ENCODE assay signal across 8 cellular contexts in the genomic region with DNA sequence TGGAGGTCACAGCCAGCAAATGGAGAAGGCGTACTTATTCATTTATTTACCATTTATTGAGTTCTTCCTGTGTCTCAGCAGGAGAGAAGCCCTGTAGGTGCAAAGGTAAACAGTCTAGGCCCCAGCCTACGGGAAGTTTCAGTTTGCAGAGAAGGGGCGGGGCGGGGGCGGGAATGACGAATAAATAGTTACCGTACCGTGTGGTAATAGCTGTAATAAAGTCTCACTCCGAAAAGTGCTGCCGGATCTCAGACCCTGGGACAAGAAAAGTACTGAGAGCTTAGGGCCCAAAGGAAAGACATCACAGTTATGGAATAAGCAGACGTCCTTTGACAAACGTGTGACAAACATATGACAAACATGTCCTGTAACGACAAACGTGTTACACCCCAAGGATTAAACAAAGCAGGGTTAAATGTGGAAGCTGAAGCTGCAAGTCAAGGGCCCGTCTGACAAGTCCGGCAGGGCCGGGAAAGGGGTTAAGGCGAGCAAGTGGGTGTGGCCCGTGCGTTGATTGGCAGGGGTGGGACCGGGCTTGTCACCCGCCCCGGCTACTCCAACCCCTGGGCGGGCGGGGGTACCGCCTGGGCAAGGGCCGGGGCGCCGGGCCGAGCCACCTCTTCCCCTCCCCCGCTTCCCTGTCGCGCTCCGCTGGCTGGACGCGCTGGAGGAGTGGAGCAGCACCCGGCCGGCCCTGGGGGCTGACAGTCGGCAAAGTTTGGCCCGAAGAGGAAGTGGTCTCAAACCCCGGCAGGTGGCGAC. TPM values are rescaled to one million over a fixed set of nuclear protein-coding genes. Genes with fewer than 3 reads are reported as not detected.
DNase-seq lines count a peak whose midpoint lies in the region; ATAC-seq, FAIRE-seq and TF ChIP-seq lines count a peak whose summit lies in the region.

A gene with protein sequence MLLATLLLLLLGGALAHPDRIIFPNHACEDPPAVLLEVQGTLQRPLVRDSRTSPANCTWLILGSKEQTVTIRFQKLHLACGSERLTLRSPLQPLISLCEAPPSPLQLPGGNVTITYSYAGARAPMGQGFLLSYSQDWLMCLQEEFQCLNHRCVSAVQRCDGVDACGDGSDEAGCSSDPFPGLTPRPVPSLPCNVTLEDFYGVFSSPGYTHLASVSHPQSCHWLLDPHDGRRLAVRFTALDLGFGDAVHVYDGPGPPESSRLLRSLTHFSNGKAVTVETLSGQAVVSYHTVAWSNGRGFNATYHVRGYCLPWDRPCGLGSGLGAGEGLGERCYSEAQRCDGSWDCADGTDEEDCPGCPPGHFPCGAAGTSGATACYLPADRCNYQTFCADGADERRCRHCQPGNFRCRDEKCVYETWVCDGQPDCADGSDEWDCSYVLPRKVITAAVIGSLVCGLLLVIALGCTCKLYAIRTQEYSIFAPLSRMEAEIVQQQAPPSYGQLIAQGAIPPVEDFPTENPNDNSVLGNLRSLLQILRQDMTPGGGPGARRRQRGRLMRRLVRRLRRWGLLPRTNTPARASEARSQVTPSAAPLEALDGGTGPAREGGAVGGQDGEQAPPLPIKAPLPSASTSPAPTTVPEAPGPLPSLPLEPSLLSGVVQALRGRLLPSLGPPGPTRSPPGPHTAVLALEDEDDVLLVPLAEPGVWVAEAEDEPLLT (plus strand): TSS at position 541 of the 762 bp plus-strand sequence. CDS start 564 bp downstream, outside the sequence.

- no peaks in the 10 kb centered on the region for H4K20me1 ChIP-seq in keratinocyte (ENCODE audit: control insufficient read depth, extremely low read depth, insufficient read depth, low read length)

- peak within 1 kb of the TSS; percentile 92 for H2AFZ ChIP-seq in keratinocyte (ENCODE audit: control insufficient read depth, low read length)

- no peaks in the 10 kb centered on the region for H3K9me1 ChIP-seq in keratinocyte (ENCODE audit: control insufficient read depth, extremely low read depth, insufficient read depth, low read length)

- H3K4me2 ChIP-seq in keratinocyte (ENCODE audit: control insufficient read depth, extremely low read depth, insufficient read depth, low read depth, low read length): peak within 1 kb of the TSS; percentile 99

- no peaks in the 10 kb centered on the region for H3K9me3 Mint-ChIP-seq in activated B cell treated with CpG ODN at 0.5 μM for 24 hours

- H3K79me2 ChIP-seq in keratinocyte (ENCODE audit: control insufficient read depth, insufficient read depth, low read length): peaks cover 25% of the 10 kb centered on the region

- dilution Hi-C loops in keratinocyte (cut with MboI; ENCODE audit: extremely low pct_ligation_motif_present, low sequenced_read_pairs): no loop called here

- peak; percentile 76 for ATAC-seq in GM18868 (IDR thresholded peaks at IDR 0.05; ENCODE audit: unreplicated experiment)
- peak; percentile 74 for ATAC-seq in HG03097 (IDR thresholded peaks at IDR 0.05; ENCODE audit: low FRiP score, unreplicated experiment)
- ATAC-seq in activated B cell treated with CpG ODN at 0.5 μM for 24 hours (ENCODE audit: low read depth): peak; percentile 85

- peak within 1 kb of the TSS; percentile 92 for H3K27ac Mint-ChIP-seq in activated B cell treated with CpG ODN at 0.5 μM for 24 hours

- FAIRE-seq in keratinocyte (lab: Jason Lieb, UNC): no peak

- in situ Hi-C loops in ACHN (cut with HindIII; ENCODE audit: low pct_ligation_motif_present, low pct_unique_long_range_greater_than_20kb, low sequenced_read_pairs): no loop called here

- intact Hi-C loops in activated B cell treated with CpG ODN at 0.5 μM for 24 hours (cut with micrococcal nuclease): loop anchor here (1.0 to 5.0 kb wide), 7 partner anchors 18 to 301 kb away; a partner anchor contains a TSS

- peak within 1 kb of the TSS; percentile 88 to 96 (median 95) for H3K4me3 ChIP-seq in keratinocyte (ENCODE audit: control insufficient read depth in 2 of 3, extremely low read depth in 1 of 3, insufficient read depth in 2 of 3, low read depth in 1 of 3, low read length in 3 of 3)

- peaks cover 23 to 25% of the 10 kb centered on the region in 2 experiments for H3K36me3 ChIP-seq in keratinocyte (ENCODE audit: control insufficient read depth in 2 of 2, extremely low read depth in 1 of 2, insufficient read depth in 2 of 2, low read length in 2 of 2)

- H3K4me1 ChIP-seq in keratinocyte (ENCODE audit: control insufficient read depth, extremely low read depth, insufficient read depth, low read length): peaks cover 20% of the 10 kb centered on the region

- H3K9me3 ChIP-seq in keratinocyte (ENCODE audit: control insufficient read depth, low read depth, low read length): no peaks in the 10 kb centered on the region

- H3K27me3 ChIP-seq in keratinocyte (ENCODE audit: control insufficient read depth, extremely low read depth, insufficient read depth, low read length): no peaks in the 10 kb centered on the region

- peak within 1 kb of the TSS; percentile 89 for H3K4me3 Mint-ChIP-seq in activated B cell treated with CpG ODN at 0.5 μM for 24 hours

- peaks cover 33% of the 10 kb centered on the region for H3K4me1 Mint-ChIP-seq in activated B cell treated with CpG ODN at 0.5 μM for 24 hours

- POLR2A ChIA-PET in activated B cell treated with CpG ODN at 0.5 μM for 24 hours (lab: Charles Lee): interaction anchor here (0.5 to 4.7 kb wide), 30 partner anchors 9 to 493 kb away, joined by 3 to 140 read pairs (median 6); a partner anchor contains a TSS

- CTCF ChIA-PET in activated B cell treated with CpG ODN at 0.5 μM for 24 hours (lab: Charles Lee): interaction anchor here (0.9 to 5.1 kb wide), 10 partner anchors 13 to 304 kb away, joined by 3 to 103 read pairs (median 6); a partner anchor contains a TSS

- no peaks in the 10 kb centered on the region for H3K27me3 Mint-ChIP-seq in activated B cell treated with CpG ODN at 0.5 μM for 24 hours

- H3K27ac ChIP-seq in keratinocyte (ENCODE audit: control insufficient read depth, insufficient read depth, low read length): peak within 1 kb of the TSS; percentile 93

- TF ChIP-seq CTCF in activated B cell treated with CpG ODN at 0.5 μM for 24 hours (IDR thresholded peaks at IDR 0.05) (no peak), keratinocyte (optimal IDR thresholded peaks at IDR 0.05 in 1 of 3, IDR thresholded peaks at IDR 0.05 in 1 of 3, conservative IDR thresholded peaks at IDR 0.05 in 1 of 3; ENCODE audit: extremely low read depth in 1 of 3, insufficient read depth in 2 of 3, low read length in 3 of 3) (no peak)

- DNase-seq in ACHN (peak; percentile 89), NCI-H2227 (lab: John Stamatoyannopoulos, UW; ENCODE audit: unreplicated experiment) (peak; percentile 56), activated B cell treated with CpG ODN at 0.5 μM for 24 hours (peak; percentile 81), keratinocyte (ENCODE audit: low read depth, low spot score) (no peak)
- DNase-seq in central memory CD4-positive, alpha-beta T cell: peak; percentile 76
- peak; percentile 64 to 75 (median 69) for DNase-seq in stimulated activated CD4-positive, alpha-beta T cell treated with anti-CD3 and anti-CD28 coated beads, Interleukin-12 subunit alpha, Interleukin-12 subunit beta, amount 100 ng/mL, for 48 hours (ENCODE audit: low read depth in 2 of 3, low spot score in 1 of 3)

- H3K9ac ChIP-seq in keratinocyte (ENCODE audit: control insufficient read depth, extremely low read depth, insufficient read depth, low read length): peak within 1 kb of the TSS; percentile 85

- peaks cover 37% of the 10 kb centered on the region for H3K36me3 Mint-ChIP-seq in activated B cell treated with CpG ODN at 0.5 μM for 24 hours (ENCODE audit: low read depth)

RNA-seq across cellular contexts. Expression of the gene that starts here (rescaled TPM):
- total RNA-seq in activated B cell treated with CpG ODN at 0.5 μM for 24 hours: 83.2 and 83.3 TPM in 2 replicates
- 36.7 to 79.4 TPM (median 62.5 TPM) in 3 replicates for polyA plus RNA-seq in keratinocyte
- 43.9 TPM for polyA plus RNA-seq in keratinocyte (2011; ENCODE audit: low read depth)
- 44.1 and 73.2 TPM in 2 replicates for polyA plus RNA-seq in keratinocyte (2011; cell fraction: cytosol; rRNA removed)
- polyA plus RNA-seq in keratinocyte (2011; cell fraction: nucleus; rRNA removed): 131 and 159 TPM in 2 replicates
- polyA plus RNA-seq in keratinocyte (2012; ENCODE audit: low replicate concordance): 95.0 and 106 TPM in 2 replicates
- polyA minus RNA-seq in keratinocyte: 110 to 463 TPM (median 142 TPM) in 3 replicates
- polyA minus RNA-seq in keratinocyte (2011; cell fraction: cytosol; rRNA and poly(A)+ RNA removed): 143 TPM
- 194 and 209 TPM in 2 replicates for polyA minus RNA-seq in keratinocyte (2011; cell fraction: nucleus; rRNA and poly(A)+ RNA removed)
